ENCODE assay signal across 12 cellular contexts in the genomic region with DNA sequence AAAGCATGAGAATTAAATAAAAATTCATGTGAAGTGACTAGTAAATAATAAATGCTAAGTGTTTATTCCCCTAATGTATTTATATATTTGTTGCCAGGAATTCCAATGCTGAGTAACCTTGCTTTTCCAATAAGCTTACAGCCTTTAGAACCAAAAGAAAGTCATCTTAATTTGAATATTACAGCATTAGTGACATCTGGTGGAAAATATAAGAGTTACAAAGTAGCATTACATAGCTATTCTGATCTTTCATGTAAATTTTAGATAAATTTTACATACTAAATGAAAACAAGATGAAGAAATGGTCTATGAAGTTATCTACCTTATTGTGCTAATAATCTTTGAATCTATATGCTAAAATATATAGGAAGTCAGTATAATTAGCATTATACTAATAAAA. TPM values are rescaled to one million over a fixed set of nuclear protein-coding genes. Genes with fewer than 3 reads are reported as not detected.
DNase-seq lines count a peak whose midpoint lies in the region; ATAC-seq, FAIRE-seq and TF ChIP-seq lines count a peak whose summit lies in the region.
"Had no signal": no experiment of that assay in that cellular context is flagged by ENCODE, and none has a peak within 500 bp of the region (broad histone marks: within the 10 kb centered on the region; RNA-seq: fewer than 3 reads in every experiment).

No MANE protein-coding gene starts in this region.

- H3K4me1 ChIP-seq in PC-3 (ENCODE audit: insufficient read depth, low read length): peaks cover 10% of the 10 kb centered on the region; the same call in 1 of the 2 replicates
- H3K4me1 ChIP-seq in CD8-positive, alpha-beta memory T cell (ENCODE audit: insufficient read depth, low read length): no peaks in the 10 kb centered on the region

- no peaks in the 10 kb centered on the region for H3F3A ChIP-seq in PC-3 (ENCODE audit: low read length, unreplicated experiment)

- CTCF ChIA-PET in PC-3 (lab: Charles Lee): interaction anchor here (0.6 to 1.1 kb wide), 4 partner anchors 427 to 499 kb away, joined by 3 to 10 read pairs (median 4); a partner anchor contains a TSS
- CTCF ChIA-PET in CD8-positive, alpha-beta memory T cell (lab: Charles Lee): interaction anchor here (1.0 to 1.4 kb wide), 4 partner anchors 8 to 1075 kb away, joined by 3 to 6 read pairs (median 3); a partner anchor contains a TSS

- POLR2A ChIA-PET in PC-3 (lab: Charles Lee; ENCODE audit: unreplicated experiment): no interaction called here
- POLR2A ChIA-PET in CD8-positive, alpha-beta memory T cell (lab: Charles Lee): no interaction called here

- no peaks in the 10 kb centered on the region for H3K27me3 ChIP-seq in PC-3 (ENCODE audit: low read length)
- no peaks in the 10 kb centered on the region for H3K27me3 ChIP-seq in CD8-positive, alpha-beta memory T cell (ENCODE audit: insufficient read depth, low read length, poor library complexity, severe bottlenecking)

- peaks cover 27% of the 10 kb centered on the region for H3K36me3 ChIP-seq in PC-3 (ENCODE audit: low read depth, low read length)
- peaks cover 5% of the 10 kb centered on the region for H3K36me3 ChIP-seq in CD8-positive, alpha-beta memory T cell (ENCODE audit: insufficient read depth, low read length)

- no peak overlapping the region for H3K4me2 ChIP-seq in PC-3 (ENCODE audit: low read length)

- DNase-seq in GM18507 (ENCODE audit: extremely low spot score, insufficient read length, low read depth) (no peak), PC-3 (peak; percentile 35), fibroblast of gingiva (ENCODE audit: low read depth) (peak; percentile 46), D721Med (ENCODE audit: insufficient read length, low spot score) (no peak)
- DNase-seq in activated CD4-positive, alpha-beta T cell treated with anti-CD3 and anti-CD28 coated beads for 48 hours: no peak
- DNase-seq in activated T-cell treated with anti-CD3 and anti-CD28 coated beads, Interleukin-2, amount 50 U/mL, for 4 hours: no peak
- DNase-seq in CD8-positive, alpha-beta memory T cell: no peak
- DNase-seq: aorta, DMS79 treated with DMSO at 0.1 percent for 48 hours, H7, T-helper 9 cell had no signal

- peak; percentile 97 for FAIRE-seq in A204.1 (lab: Jason Lieb, UNC)
- peak; percentile 15 for FAIRE-seq in GM18507 (lab: Jason Lieb, UNC)
- FAIRE-seq in D721Med (lab: Jason Lieb, UNC): no peak

- H2AFZ ChIP-seq in PC-3 (ENCODE audit: low read length): no peak overlapping the region

- no peaks in the 10 kb centered on the region for H3K4me1 Mint-ChIP-seq in activated T-cell treated with anti-CD3 and anti-CD28 coated beads, Interleukin-2, amount 50 U/mL, for 4 hours (ENCODE audit: low read depth)
- H3K4me1 Mint-ChIP-seq in CD8-positive, alpha-beta memory T cell: peaks cover 0 to 6% (median 2%) of the 10 kb centered on the region in 3 donors

- no peak overlapping the region for H3K27ac ChIP-seq in PC-3 (ENCODE audit: low read length)
- no peak overlapping the region for H3K27ac ChIP-seq in CD8-positive, alpha-beta memory T cell (ENCODE audit: low read depth, low read length)

- H3K9me3 Mint-ChIP-seq in activated T-cell treated with anti-CD3 and anti-CD28 coated beads, Interleukin-2, amount 50 U/mL, for 4 hours: no peaks in the 10 kb centered on the region
- no peaks in the 10 kb centered on the region for H3K9me3 Mint-ChIP-seq in CD8-positive, alpha-beta memory T cell

- peaks cover 22% of the 10 kb centered on the region for H3K79me2 ChIP-seq in PC-3 (ENCODE audit: low read length)

- intact Hi-C loops in PC-3 (cut with micrococcal nuclease): loop anchor here (2.0 kb wide), 1 partner anchor 741 kb away; no protein-coding TSS in a partner anchor

- H3K27me3 Mint-ChIP-seq in activated T-cell treated with anti-CD3 and anti-CD28 coated beads, Interleukin-2, amount 50 U/mL, for 4 hours (ENCODE audit: low read depth): no peaks in the 10 kb centered on the region
- H3K27me3 Mint-ChIP-seq in CD8-positive, alpha-beta memory T cell: no peaks in the 10 kb centered on the region

- no peak overlapping the region for H3K4me3 Mint-ChIP-seq in activated T-cell treated with anti-CD3 and anti-CD28 coated beads, Interleukin-2, amount 50 U/mL, for 4 hours
- no peak overlapping the region for H3K4me3 Mint-ChIP-seq in CD8-positive, alpha-beta memory T cell

- TF ChIP-seq CTCF in PC-3 (conservative IDR thresholded peaks at IDR 0.05; ENCODE audit: low read depth, low read length) (peak; percentile 44), D721Med (IDR thresholded peaks at IDR 0.05; ENCODE audit: insufficient read depth, missing control alignments) (no peak)

- no peak overlapping the region for H3K27ac Mint-ChIP-seq in CD8-positive, alpha-beta memory T cell

- no peaks in the 10 kb centered on the region for H3K9me2 ChIP-seq in PC-3 (replicated peaks; ENCODE audit: low read length)

- H3K36me3 Mint-ChIP-seq in activated T-cell treated with anti-CD3 and anti-CD28 coated beads, Interleukin-2, amount 50 U/mL, for 4 hours (ENCODE audit: insufficient read depth): peaks cover 7% of the 10 kb centered on the region
- H3K36me3 Mint-ChIP-seq in CD8-positive, alpha-beta memory T cell: peaks cover 0 to 31% (median 4%) of the 10 kb centered on the region in 3 donors

- peak; percentile 42; the same call in 1 of the 2 replicates for ATAC-seq in PC-3
- no peak for ATAC-seq in activated T-cell treated with anti-CD3 and anti-CD28 coated beads, Interleukin-2, amount 50 U/mL, for 4 hours

- no peak overlapping the region for H3K9ac ChIP-seq in PC-3 (ENCODE audit: low read length)

- H4K20me1 ChIP-seq in PC-3 (ENCODE audit: low read length): no peaks in the 10 kb centered on the region

- no peaks in the 10 kb centered on the region for H3K9me3 ChIP-seq in PC-3 (ENCODE audit: low read length)
- no peaks in the 10 kb centered on the region for H3K9me3 ChIP-seq in CD8-positive, alpha-beta memory T cell (ENCODE audit: low read length)

- H3K4me3 ChIP-seq in PC-3 (ENCODE audit: low read length): no peak overlapping the region
- H3K4me3 ChIP-seq in CD8-positive, alpha-beta memory T cell (ENCODE audit: low read length): no peak overlapping the region

- no TSS peak for BruUV-seq in PC-3 (replicated peaks; lab: Mats Ljungman, UMichigan)

RNA-seq across cellular contexts. Expression of a gene that starts 10.4 kb away (rescaled TPM):
- 53.9 and 76.6 TPM in 2 replicates for total RNA-seq in PC-3 (2014; rRNA removed)
- 10 to 100 TPM; 39.6 to 53.8 (median 51.9) TPM for total RNA-seq in activated T-cell treated with anti-CD3 and anti-CD28 coated beads, Interleukin-2, amount 50 U/mL, for 4 hours
- 10 to 100 TPM; 69.8 to 73.8 TPM for total RNA-seq in CD8-positive, alpha-beta memory T cell
- polyA plus RNA-seq in CD8-positive, alpha-beta memory T cell: 13.1 TPM

Comparison
In these comparisons a context has a peak if more than half of its experiments do, and no peak if none do; other contexts are left out.
1. DNase-seq: peak in PC-3 (single experiment) and fibroblast of gingiva (single experiment); none in GM18507 (single experiment), activated CD4-positive, alpha-beta T cell treated with anti-CD3 and anti-CD28 coated beads for 48 hours (single experiment), D721Med (single experiment), activated T-cell treated with anti-CD3 and anti-CD28 coated beads, Interleukin-2, amount 50 U/mL, for 4 hours (single experiment) and CD8-positive, alpha-beta memory T cell (0 of 5).